In the genomic region with DNA sequence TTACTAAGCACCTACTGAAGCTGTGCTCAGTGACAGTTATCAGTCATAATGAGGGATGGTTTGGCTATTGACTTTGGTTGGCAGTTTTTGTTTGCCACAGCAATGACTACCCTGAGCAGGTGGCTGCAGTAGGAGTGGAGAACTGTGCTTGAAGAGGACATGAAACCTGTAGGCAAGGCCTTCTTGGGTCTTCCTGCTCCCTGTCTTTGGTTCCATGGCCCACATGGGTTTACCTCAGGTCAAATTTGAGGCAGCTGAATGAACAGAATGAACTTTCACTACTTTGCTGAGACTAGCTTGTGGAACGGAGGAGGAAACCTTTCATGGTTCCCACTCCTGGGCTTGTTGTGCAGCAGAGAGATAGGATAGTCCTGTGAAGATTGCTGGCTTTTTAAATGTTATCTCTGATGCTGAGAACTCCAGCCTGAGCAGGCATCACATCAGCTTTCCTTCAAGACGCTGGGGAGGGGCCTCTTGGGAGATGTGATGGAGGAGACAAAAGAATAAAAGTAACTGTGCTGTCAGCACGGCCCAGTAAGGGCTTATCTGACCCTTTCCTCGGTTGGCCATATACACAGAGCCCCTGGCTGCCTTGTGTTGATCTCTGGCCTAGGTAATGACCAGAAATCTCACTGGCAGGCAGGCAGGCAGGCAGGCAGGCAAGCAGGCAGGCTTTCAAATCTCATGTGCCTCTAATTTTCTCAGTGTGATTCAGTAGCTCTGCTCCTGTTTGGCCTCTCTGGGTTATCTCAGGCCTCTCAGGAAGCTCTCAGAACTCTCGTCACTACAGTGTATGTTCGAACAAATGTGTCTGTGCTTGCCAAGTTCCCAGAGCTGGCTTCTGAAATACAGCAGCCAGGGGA, we compare ENCODE assay signal across 1 cellular context.
TF ChIP-seq lines count a peak whose summit lies in the region.

No MANE protein-coding gene starts in this region.

TF ChIP-seq in K562, 482 proteins besides CTCF, POLR2A, EP300 and RAD21 (continued from another document and continues in another):
- TF ChIP-seq PTRF (tag; IDR thresholded peaks at IDR 0.05) (no peak), NFATC3 (IDR thresholded peaks at IDR 0.05) (no peak), ERF (CRISPR knock-in tag; IDR thresholded peaks at IDR 0.05) (no peak), NFIC (IDR thresholded peaks at IDR 0.05) (peak; percentile 59), CREBBP (IDR thresholded peaks at IDR 0.05; ENCODE audit: low read depth, low read length) (no peak), YBX1 (IDR thresholded peaks at IDR 0.05) (no peak), MECOM (CRISPR knock-in tag; IDR thresholded peaks at IDR 0.05) (peak; percentile 80), ZNF780A (CRISPR knock-in tag; IDR thresholded peaks at IDR 0.05) (peak; percentile 95; the same call in 1 of the 2 replicates), PCBP2 (IDR thresholded peaks at IDR 0.05; ENCODE audit: low read depth, low read length, poor library complexity, severe bottlenecking) (no peak), PURB (CRISPR knock-in tag; IDR thresholded peaks at IDR 0.05; ENCODE audit: low read depth) (no peak), DIDO1 (tag; IDR thresholded peaks at IDR 0.05; ENCODE audit: low read depth) (no peak), CREB1 (IDR thresholded peaks at IDR 0.05) (peak; percentile 6; the same call in 1 of the 2 replicates), CREB1 (CRISPR knock-in tag; IDR thresholded peaks at IDR 0.05) (peak; percentile 43; the same call in 1 of the 2 replicates), TEAD4 (IDR thresholded peaks at IDR 0.05; ENCODE audit: low read length) (peak; percentile 86), TEAD4 (CRISPR knock-in tag; IDR thresholded peaks at IDR 0.05; ENCODE audit: borderline replicate concordance) (no peak), HDAC6 (IDR thresholded peaks at IDR 0.05; ENCODE audit: low read depth, low read length) (no peak), RBM22 (IDR thresholded peaks at IDR 0.05; ENCODE audit: low read depth, low read length, poor library complexity, severe bottlenecking) (no peak), DNMT1 (IDR thresholded peaks at IDR 0.05) (0 out of 2 replicates have a peak, but pooled peaks have one; percentile 34), FIP1L1 (IDR thresholded peaks at IDR 0.05; ENCODE audit: low read depth, low read length, poor library complexity, severe bottlenecking) (no peak), SOX6 (IDR thresholded peaks at IDR 0.05) (peak; percentile 92), ESRRB (CRISPR knock-in tag; IDR thresholded peaks at IDR 0.05; ENCODE audit: borderline replicate concordance) (no peak)
- TF ChIP-seq, protein P1, sequence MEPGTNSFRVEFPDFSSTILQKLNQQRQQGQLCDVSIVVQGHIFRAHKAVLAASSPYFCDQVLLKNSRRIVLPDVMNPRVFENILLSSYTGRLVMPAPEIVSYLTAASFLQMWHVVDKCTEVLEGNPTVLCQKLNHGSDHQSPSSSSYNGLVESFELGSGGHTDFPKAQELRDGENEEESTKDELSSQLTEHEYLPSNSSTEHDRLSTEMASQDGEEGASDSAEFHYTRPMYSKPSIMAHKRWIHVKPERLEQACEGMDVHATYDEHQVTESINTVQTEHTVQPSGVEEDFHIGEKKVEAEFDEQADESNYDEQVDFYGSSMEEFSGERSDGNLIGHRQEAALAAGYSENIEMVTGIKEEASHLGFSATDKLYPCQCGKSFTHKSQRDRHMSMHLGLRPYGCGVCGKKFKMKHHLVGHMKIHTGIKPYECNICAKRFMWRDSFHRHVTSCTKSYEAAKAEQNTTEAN (CRISPR knock-in tag; IDR thresholded peaks at IDR 0.05) = no peak
- TF ChIP-seq, protein P2, sequence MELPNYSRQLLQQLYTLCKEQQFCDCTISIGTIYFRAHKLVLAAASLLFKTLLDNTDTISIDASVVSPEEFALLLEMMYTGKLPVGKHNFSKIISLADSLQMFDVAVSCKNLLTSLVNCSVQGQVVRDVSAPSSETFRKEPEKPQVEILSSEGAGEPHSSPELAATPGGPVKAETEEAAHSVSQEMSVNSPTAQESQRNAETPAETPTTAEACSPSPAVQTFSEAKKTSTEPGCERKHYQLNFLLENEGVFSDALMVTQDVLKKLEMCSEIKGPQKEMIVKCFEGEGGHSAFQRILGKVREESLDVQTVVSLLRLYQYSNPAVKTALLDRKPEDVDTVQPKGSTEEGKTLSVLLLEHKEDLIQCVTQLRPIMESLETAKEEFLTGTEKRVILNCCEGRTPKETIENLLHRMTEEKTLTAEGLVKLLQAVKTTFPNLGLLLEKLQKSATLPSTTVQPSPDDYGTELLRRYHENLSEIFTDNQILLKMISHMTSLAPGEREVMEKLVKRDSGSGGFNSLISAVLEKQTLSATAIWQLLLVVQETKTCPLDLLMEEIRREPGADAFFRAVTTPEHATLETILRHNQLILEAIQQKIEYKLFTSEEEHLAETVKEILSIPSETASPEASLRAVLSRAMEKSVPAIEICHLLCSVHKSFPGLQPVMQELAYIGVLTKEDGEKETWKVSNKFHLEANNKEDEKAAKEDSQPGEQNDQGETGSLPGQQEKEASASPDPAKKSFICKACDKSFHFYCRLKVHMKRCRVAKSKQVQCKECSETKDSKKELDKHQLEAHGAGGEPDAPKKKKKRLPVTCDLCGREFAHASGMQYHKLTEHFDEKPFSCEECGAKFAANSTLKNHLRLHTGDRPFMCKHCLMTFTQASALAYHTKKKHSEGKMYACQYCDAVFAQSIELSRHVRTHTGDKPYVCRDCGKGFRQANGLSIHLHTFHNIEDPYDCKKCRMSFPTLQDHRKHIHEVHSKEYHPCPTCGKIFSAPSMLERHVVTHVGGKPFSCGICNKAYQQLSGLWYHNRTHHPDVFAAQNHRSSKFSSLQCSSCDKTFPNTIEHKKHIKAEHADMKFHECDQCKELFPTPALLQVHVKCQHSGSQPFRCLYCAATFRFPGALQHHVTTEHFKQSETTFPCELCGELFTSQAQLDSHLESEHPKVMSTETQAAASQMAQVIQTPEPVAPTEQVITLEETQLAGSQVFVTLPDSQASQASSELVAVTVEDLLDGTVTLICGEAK (IDR thresholded peaks at IDR 0.05) = no peak
- TF ChIP-seq, protein P2 (CRISPR knock-in tag; IDR thresholded peaks at IDR 0.05) = no peak
- TF ChIP-seq, protein P3, sequence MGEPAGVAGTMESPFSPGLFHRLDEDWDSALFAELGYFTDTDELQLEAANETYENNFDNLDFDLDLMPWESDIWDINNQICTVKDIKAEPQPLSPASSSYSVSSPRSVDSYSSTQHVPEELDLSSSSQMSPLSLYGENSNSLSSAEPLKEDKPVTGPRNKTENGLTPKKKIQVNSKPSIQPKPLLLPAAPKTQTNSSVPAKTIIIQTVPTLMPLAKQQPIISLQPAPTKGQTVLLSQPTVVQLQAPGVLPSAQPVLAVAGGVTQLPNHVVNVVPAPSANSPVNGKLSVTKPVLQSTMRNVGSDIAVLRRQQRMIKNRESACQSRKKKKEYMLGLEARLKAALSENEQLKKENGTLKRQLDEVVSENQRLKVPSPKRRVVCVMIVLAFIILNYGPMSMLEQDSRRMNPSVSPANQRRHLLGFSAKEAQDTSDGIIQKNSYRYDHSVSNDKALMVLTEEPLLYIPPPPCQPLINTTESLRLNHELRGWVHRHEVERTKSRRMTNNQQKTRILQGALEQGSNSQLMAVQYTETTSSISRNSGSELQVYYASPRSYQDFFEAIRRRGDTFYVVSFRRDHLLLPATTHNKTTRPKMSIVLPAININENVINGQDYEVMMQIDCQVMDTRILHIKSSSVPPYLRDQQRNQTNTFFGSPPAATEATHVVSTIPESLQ (CRISPR knock-in tag; IDR thresholded peaks at IDR 0.05) = no peak
- TF ChIP-seq, protein P4, sequence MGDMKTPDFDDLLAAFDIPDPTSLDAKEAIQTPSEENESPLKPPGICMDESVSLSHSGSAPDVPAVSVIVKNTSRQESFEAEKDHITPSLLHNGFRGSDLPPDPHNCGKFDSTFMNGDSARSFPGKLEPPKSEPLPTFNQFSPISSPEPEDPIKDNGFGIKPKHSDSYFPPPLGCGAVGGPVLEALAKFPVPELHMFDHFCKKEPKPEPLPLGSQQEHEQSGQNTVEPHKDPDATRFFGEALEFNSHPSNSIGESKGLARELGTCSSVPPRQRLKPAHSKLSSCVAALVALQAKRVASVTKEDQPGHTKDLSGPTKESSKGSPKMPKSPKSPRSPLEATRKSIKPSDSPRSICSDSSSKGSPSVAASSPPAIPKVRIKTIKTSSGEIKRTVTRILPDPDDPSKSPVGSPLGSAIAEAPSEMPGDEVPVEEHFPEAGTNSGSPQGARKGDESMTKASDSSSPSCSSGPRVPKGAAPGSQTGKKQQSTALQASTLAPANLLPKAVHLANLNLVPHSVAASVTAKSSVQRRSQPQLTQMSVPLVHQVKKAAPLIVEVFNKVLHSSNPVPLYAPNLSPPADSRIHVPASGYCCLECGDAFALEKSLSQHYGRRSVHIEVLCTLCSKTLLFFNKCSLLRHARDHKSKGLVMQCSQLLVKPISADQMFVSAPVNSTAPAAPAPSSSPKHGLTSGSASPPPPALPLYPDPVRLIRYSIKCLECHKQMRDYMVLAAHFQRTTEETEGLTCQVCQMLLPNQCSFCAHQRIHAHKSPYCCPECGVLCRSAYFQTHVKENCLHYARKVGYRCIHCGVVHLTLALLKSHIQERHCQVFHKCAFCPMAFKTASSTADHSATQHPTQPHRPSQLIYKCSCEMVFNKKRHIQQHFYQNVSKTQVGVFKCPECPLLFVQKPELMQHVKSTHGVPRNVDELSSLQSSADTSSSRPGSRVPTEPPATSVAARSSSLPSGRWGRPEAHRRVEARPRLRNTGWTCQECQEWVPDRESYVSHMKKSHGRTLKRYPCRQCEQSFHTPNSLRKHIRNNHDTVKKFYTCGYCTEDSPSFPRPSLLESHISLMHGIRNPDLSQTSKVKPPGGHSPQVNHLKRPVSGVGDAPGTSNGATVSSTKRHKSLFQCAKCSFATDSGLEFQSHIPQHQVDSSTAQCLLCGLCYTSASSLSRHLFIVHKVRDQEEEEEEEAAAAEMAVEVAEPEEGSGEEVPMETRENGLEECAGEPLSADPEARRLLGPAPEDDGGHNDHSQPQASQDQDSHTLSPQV (IDR thresholded peaks at IDR 0.05) = 0 out of 2 replicates have a peak, but pooled peaks have one; percentile 55
- TF ChIP-seq, protein P5, sequence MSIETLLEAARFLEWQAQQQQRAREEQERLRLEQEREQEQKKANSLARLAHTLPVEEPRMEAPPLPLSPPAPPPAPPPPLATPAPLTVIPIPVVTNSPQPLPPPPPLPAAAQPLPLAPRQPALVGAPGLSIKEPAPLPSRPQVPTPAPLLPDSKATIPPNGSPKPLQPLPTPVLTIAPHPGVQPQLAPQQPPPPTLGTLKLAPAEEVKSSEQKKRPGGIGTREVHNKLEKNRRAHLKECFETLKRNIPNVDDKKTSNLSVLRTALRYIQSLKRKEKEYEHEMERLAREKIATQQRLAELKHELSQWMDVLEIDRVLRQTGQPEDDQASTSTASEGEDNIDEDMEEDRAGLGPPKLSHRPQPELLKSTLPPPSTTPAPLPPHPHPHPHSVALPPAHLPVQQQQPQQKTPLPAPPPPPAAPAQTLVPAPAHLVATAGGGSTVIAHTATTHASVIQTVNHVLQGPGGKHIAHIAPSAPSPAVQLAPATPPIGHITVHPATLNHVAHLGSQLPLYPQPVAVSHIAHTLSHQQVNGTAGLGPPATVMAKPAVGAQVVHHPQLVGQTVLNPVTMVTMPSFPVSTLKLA (conservative IDR thresholded peaks at IDR 0.05) = peak in 1 of 2 experiments; percentile 69; a peak in 2 of 4 replicates
- TF ChIP-seq, protein P6, sequence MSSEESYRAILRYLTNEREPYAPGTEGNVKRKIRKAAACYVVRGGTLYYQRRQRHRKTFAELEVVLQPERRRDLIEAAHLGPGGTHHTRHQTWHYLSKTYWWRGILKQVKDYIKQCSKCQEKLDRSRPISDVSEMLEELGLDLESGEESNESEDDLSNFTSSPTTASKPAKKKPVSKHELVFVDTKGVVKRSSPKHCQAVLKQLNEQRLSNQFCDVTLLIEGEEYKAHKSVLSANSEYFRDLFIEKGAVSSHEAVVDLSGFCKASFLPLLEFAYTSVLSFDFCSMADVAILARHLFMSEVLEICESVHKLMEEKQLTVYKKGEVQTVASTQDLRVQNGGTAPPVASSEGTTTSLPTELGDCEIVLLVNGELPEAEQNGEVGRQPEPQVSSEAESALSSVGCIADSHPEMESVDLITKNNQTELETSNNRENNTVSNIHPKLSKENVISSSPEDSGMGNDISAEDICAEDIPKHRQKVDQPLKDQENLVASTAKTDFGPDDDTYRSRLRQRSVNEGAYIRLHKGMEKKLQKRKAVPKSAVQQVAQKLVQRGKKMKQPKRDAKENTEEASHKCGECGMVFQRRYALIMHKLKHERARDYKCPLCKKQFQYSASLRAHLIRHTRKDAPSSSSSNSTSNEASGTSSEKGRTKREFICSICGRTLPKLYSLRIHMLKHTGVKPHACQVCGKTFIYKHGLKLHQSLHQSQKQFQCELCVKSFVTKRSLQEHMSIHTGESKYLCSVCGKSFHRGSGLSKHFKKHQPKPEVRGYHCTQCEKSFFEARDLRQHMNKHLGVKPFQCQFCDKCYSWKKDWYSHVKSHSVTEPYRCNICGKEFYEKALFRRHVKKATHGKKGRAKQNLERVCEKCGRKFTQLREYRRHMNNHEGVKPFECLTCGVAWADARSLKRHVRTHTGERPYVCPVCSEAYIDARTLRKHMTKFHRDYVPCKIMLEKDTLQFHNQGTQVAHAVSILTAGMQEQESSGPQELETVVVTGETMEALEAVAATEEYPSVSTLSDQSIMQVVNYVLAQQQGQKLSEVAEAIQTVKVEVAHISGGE (CRISPR knock-in tag; IDR thresholded peaks at IDR 0.05) = peak in 1 of 3 experiments; percentile 51; a peak in 1 of 6 replicates
